Comparison of ENCODE assay signal across 8 cellular contexts in the genomic region with DNA sequence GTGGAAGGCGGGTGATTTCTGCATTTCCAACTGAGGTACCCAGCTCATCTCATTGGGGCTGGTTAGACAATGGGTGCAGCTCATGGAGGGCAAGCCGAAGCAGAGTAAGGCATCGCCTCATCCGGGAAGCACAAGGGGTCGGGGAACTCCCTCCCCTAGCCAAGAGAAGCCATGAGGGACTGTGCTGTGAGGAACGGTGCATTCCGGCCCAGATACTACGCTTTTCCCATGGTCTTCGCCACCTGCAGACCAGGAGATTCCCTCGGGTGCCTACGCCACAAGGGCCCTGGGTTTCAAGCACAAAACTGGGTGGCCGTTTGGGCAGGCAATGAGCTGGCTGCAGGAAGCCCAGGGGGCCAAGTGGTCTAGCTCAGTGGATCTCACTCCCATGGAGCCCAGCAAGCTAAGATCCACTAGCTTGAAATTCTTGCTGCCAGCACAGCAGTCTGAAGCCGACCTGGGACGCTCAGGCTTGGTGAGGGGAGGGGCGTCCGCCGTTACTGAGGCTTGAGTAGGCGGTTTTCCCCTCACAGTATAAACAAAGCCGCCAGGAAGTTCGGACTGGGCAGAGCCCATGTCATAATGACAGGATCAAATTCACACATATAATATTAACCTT. TPM values are rescaled to one million over a fixed set of nuclear protein-coding genes. Genes with fewer than 3 reads are reported as not detected.
DNase-seq lines count a peak whose midpoint lies in the region; ATAC-seq, FAIRE-seq and TF ChIP-seq lines count a peak whose summit lies in the region.
"Not testable (repeated sequence)": the region's sequence is repeated elsewhere in the genome, so short reads cannot be mapped to it uniquely, and the experiment has no call there.

No MANE protein-coding gene starts in this region.

- H2AK5ac ChIP-seq in IMR-90 (ENCODE audit: low read depth, low read length), result 0 out of 2 replicates have a peak overlapping the region, but pooled peaks have one; percentile 24
- not testable (repeated sequence) for H2AK5ac ChIP-seq in H1 (ENCODE audit: low read depth, low read length)

- peak overlapping the region; percentile 43; the same call in 1 of the 2 replicates for H3K4ac ChIP-seq in IMR-90 (ENCODE audit: low read depth, low read length)
- H3K4ac ChIP-seq in H1 (replicated peaks; ENCODE audit: insufficient read length, low read depth, low read length), result not testable (repeated sequence)

- POLR2A ChIA-PET in IMR-90 (lab: Charles Lee; ENCODE audit: unreplicated experiment); H1 (lab: Charles Lee; ENCODE audit: partially characterized antibody): not testable (repeated sequence)

- peak overlapping the region in 2 of 3 experiments; percentile 12 to 91 for H3K27ac Mint-ChIP-seq in nephron

- H2BK120ac ChIP-seq in IMR-90 (ENCODE audit: low read depth, low read length); H1 (replicated peaks; ENCODE audit: low read depth, low read length): not testable (repeated sequence)

- intact Hi-C loops in IMR-90 (cut with micrococcal nuclease), result loop anchor here (5.0 kb wide), 1 partner anchor 56 kb away; a partner anchor contains a TSS

- H4K5ac ChIP-seq in IMR-90 (ENCODE audit: low read depth, low read length); H1 (ENCODE audit: insufficient read length, low read depth, low read length): not testable (repeated sequence)

- not testable (repeated sequence) for H2BK15ac ChIP-seq in IMR-90 (ENCODE audit: low read depth, low read length); H1 (ENCODE audit: low read length)

- ATAC-seq in IMR-90 (ENCODE audit: low read depth), result not testable (repeated sequence)

- H2AFZ ChIP-seq in IMR-90 (replicated peaks; ENCODE audit: low read length, poor library complexity); H1 (ENCODE audit: low read length): not testable (repeated sequence)

- not testable (repeated sequence) for H3K9ac ChIP-seq in IMR-90 (ENCODE audit: low read depth, low read length); H1 (replicated peaks in 1 of 4; ENCODE audit: extremely low read depth in 1 of 4, low read depth in 3 of 4, low read length in 3 of 4)

- H4K20me1 ChIP-seq in IMR-90 (ENCODE audit: insufficient read depth, low read length); H1 (replicated peaks in 1 of 2; ENCODE audit: control insufficient read depth in 1 of 2, insufficient read depth in 2 of 2, low read length in 2 of 2): not testable (repeated sequence)

- H3K18ac ChIP-seq in IMR-90 (ENCODE audit: low read depth, low read length), result 0 out of 2 replicates have a peak overlapping the region, but pooled peaks have one; percentile 4
- not testable (repeated sequence) for H3K18ac ChIP-seq in H1 (ENCODE audit: extremely low read depth, low read length)

- not testable (repeated sequence) for BruUV-seq in IMR-90 (replicated peaks; lab: Mats Ljungman, UMichigan)

- not testable (repeated sequence) for H2BK5ac ChIP-seq in IMR-90 (ENCODE audit: low read depth, low read length, poor library complexity, severe bottlenecking); H1 (ENCODE audit: low read depth, low read length)

- TF ChIP-seq CTCF in 22Rv1 (IDR thresholded peaks at IDR 0.05); IMR-90 (conservative IDR thresholded peaks at IDR 0.05; ENCODE audit: low read depth, low read length); H1 (IDR thresholded peaks at IDR 0.05; ENCODE audit: control extremely low read depth in 1 of 3, insufficient read depth in 1 of 3, low read depth in 1 of 3, low read length in 3 of 3); nephron (IDR thresholded peaks at IDR 0.05; ENCODE audit: unreplicated experiment in 3 of 3): not testable (repeated sequence)

- peaks cover 31% of the 10 kb centered on the region for H3K9me3 Mint-ChIP-seq in nephron

- H3K27ac ChIP-seq in 22Rv1, result peak overlapping the region; percentile 91; the same call in 1 of the 2 replicates
- H3K27ac ChIP-seq in IMR-90 (ENCODE audit: insufficient read depth, low read length); H1 (ENCODE audit: low read depth, low read length): not testable (repeated sequence)

- CTCF ChIA-PET in IMR-90 (lab: Yijun Ruan, JAX); H1 (lab: Charles Lee; ENCODE audit: partially characterized antibody): not testable (repeated sequence)

- 93% methylated on average over 3 of the region's 20 CpGs; no CpG with 5 or more reads in 1 of the 2 experiments for WGBS in IMR-90 (ENCODE audit: extremely low coverage in 2 of 2, insufficient read length in 1 of 2), 2 experiments
- 97% methylated on average over 20 of the region's 20 CpGs; no CpG with 5 or more reads in 1 of the 2 experiments for WGBS in H1 (ENCODE audit: extremely low coverage in 1 of 2, insufficient coverage in 1 of 2, insufficient read length in 1 of 2, insufficient replicate concordance in 2 of 2, low coverage in 1 of 2, low lambda C conversion rate in 2 of 2, missing lambda C conversion rate in 1 of 2), 2 experiments

- H3K9me1 ChIP-seq in IMR-90 (ENCODE audit: insufficient read depth, low read length), result not testable (repeated sequence)

- not testable (repeated sequence) for H3K4me3 ChIP-seq in IMR-90 (ENCODE audit: insufficient read depth, low read depth, low read length); H1 (ENCODE audit: extremely low read depth in 1 of 4, insufficient read depth in 2 of 4, low read depth in 3 of 4, low read length in 4 of 4)

- H3K9me3 ChIP-seq in IMR-90 (ENCODE audit: control insufficient read depth, insufficient read depth, low read length); H1 (ENCODE audit: insufficient read depth in 2 of 2, low read depth in 1 of 2, low read length in 1 of 2): not testable (repeated sequence)

- not testable (repeated sequence) for H3K27me3 ChIP-seq in IMR-90 (ENCODE audit: control insufficient read depth, insufficient read depth, low read length); H1 (replicated peaks in 1 of 4; ENCODE audit: control insufficient read depth in 3 of 4, extremely low read depth in 1 of 4, insufficient read depth in 3 of 4, low read length in 3 of 4)

- H3K36me3 Mint-ChIP-seq in nephron (ENCODE audit: low read depth), result peaks cover 60% of the 10 kb centered on the region

- H3K23ac ChIP-seq in IMR-90 (ENCODE audit: low read depth, low read length); H1 (ENCODE audit: insufficient read length): not testable (repeated sequence)

- not testable (repeated sequence) for H2BK12ac ChIP-seq in H1 (ENCODE audit: low read depth, low read length)

- H3K56ac ChIP-seq in IMR-90 (ENCODE audit: extremely low read depth, insufficient read depth, low read length); H1 (replicated peaks; ENCODE audit: insufficient read length, low read depth, low read length): not testable (repeated sequence)

- not testable (repeated sequence) for H2AK9ac ChIP-seq in IMR-90 (replicated peaks; ENCODE audit: low read depth, low read length, poor library complexity)

- H3K4me2 ChIP-seq in IMR-90 (ENCODE audit: low read depth, low read length); H1 (ENCODE audit: insufficient read depth in 1 of 2, low read depth in 2 of 2, low read length in 2 of 2): not testable (repeated sequence)

- not testable (repeated sequence) for TF ChIP-seq RAD21 in IMR-90 (IDR thresholded peaks at IDR 0.05; ENCODE audit: low read length); H1 (IDR thresholded peaks at IDR 0.05 in 1 of 2, conservative IDR thresholded peaks at IDR 0.05 in 1 of 2; ENCODE audit: low read depth in 2 of 2, low read length in 2 of 2)

- not testable (repeated sequence) for H3K4me3 Mint-ChIP-seq in nephron

- H3K79me1 ChIP-seq in IMR-90 (ENCODE audit: low read depth in 1 of 2, low read length in 2 of 2), result peaks cover 5 to 13% of the 10 kb centered on the region in 2 experiments; a peak in 3 of 4 replicates
- H3K79me1 ChIP-seq in H1 (ENCODE audit: low read depth, low read length), result not testable (repeated sequence)

- not testable (repeated sequence) for H3K23me2 ChIP-seq in H1 (ENCODE audit: low read depth, low read length)

- peaks cover 16% of the 10 kb centered on the region for H3K4me1 Mint-ChIP-seq in nephron

- H3K4me1 ChIP-seq in IMR-90 (ENCODE audit: control insufficient read depth, insufficient read depth, low read length); H1 (replicated peaks in 1 of 4; ENCODE audit: control insufficient read depth in 3 of 4, insufficient read depth in 4 of 4, low read length in 3 of 4): not testable (repeated sequence)

- not testable (repeated sequence) for H3K79me2 ChIP-seq in H1 (ENCODE audit: control insufficient read depth in 1 of 2, insufficient read depth in 2 of 2, low read length in 2 of 2)

- in situ Hi-C loops in IMR-90 (cut with MboI; ENCODE audit: low sequenced_read_pairs), result not testable (repeated sequence)

- not testable (repeated sequence) for H3K27me3 Mint-ChIP-seq in nephron (ENCODE audit: low read depth)

- dilution Hi-C loops in IMR-90 (cut with HindIII; ENCODE audit: low sequenced_read_pairs, unreplicated experiment), result not testable (repeated sequence)

- not testable (repeated sequence) for H2BK20ac ChIP-seq in IMR-90 (ENCODE audit: low read depth, low read length); H1 (ENCODE audit: low read length)

- 0 out of 2 replicates have a peak overlapping the region, but pooled peaks have one; percentile 35 for H3K14ac ChIP-seq in IMR-90 (replicated peaks; ENCODE audit: low read depth, low read length)
- H3K14ac ChIP-seq in H1 (ENCODE audit: insufficient read length), result not testable (repeated sequence)

- TF ChIP-seq POLR2A in IMR-90 (IDR thresholded peaks at IDR 0.05; ENCODE audit: low read depth, low read length); H1 (IDR thresholded peaks at IDR 0.05; ENCODE audit: control extremely low read depth in 1 of 2, low read depth in 2 of 2, low read length in 2 of 2): not testable (repeated sequence)

- not testable (repeated sequence) for H4K8ac ChIP-seq in IMR-90 (ENCODE audit: low read depth in 2 of 2, low read length in 2 of 2)
- peak overlapping the region; percentile 89; the same call in 1 of the 2 replicates for H4K8ac ChIP-seq in H1 (ENCODE audit: extremely low read depth, insufficient read depth, low read length)

- TF ChIP-seq EP300 in H1 (IDR thresholded peaks at IDR 0.05; ENCODE audit: borderline replicate concordance in 1 of 2, low read depth in 2 of 2, low read length in 2 of 2), result not testable (repeated sequence)

- not testable (repeated sequence) for H3K36me3 ChIP-seq in IMR-90 (ENCODE audit: control insufficient read depth, insufficient read depth, low read length); H1 (ENCODE audit: control insufficient read depth in 2 of 4, insufficient read depth in 4 of 4, low read length in 3 of 4)

- not testable (repeated sequence) for H4K91ac ChIP-seq in IMR-90 (ENCODE audit: insufficient read depth, low read depth, low read length); H1 (replicated peaks; ENCODE audit: insufficient read length, low read length)

- not testable (repeated sequence) for FAIRE-seq in H1 (lab: Jason Lieb, UNC)

- DNase-seq in DMS153 (lab: John Stamatoyannopoulos, UW), result peak; percentile 59
- DNase-seq in IMR-90, result not testable (repeated sequence)
- DNase-seq in NCI-H2029 treated with DMSO at 0.1 percent for 48 hours (lab: John Stamatoyannopoulos, UW), result peak; percentile 43
- peak; percentile 19 for DNase-seq in NCI-H510A (lab: John Stamatoyannopoulos, UW)
- DNase-seq in NCI-H774 (lab: John Stamatoyannopoulos, UW), result peak; percentile 22
- peak in 1 of 2 experiments; percentile 0 for DNase-seq in H1 (ENCODE audit: low read depth in 1 of 2, low spot score in 2 of 2)

RNA-seq across cellular contexts. Expression of a gene that starts 55.3 kb away (rescaled TPM):
- total RNA-seq in IMR-90 (2012; rRNA removed), result 10.6 and 11.4 TPM in 2 replicates
- polyA plus RNA-seq in IMR-90 (2012; rRNA removed) (5.0 and 5.1 TPM in 2 replicates), H1 (2011; rRNA removed) (12.5 and 13.5 TPM in 2 replicates)
- polyA plus RNA-seq in IMR-90 (2012; cell fraction: cytosol; rRNA removed), result 1.9 TPM in 2 replicates
- 2.5 and 10.6 TPM in 2 replicates for polyA plus RNA-seq in IMR-90 (2012; cell fraction: nucleus; rRNA removed; ENCODE audit: low replicate concordance)
- 29.7 and 32.3 TPM in 2 replicates for total RNA-seq in H1 (2021; fragmentation: NEBNext Ultra II Directional; extraction: Animal tissue kit (Norgen Biotek cat#: 25700))
- 21.2 TPM for polyA plus RNA-seq in H1 (2011; cell fraction: cytosol; rRNA removed)
- 19.4 TPM for polyA plus RNA-seq in H1 (2011; cell fraction: nucleus; rRNA removed)
- polyA plus RNA-seq in H1 (2012, experiment 1 of 2), result 14.5 to 22.6 TPM (median 18.6 TPM) in 4 replicates
- polyA plus RNA-seq in H1 (2012, experiment 2 of 2), result 1.8 TPM
- polyA plus RNA-seq in H1 (2013, experiment 1 of 2), result 15.3 TPM
- polyA plus RNA-seq in H1 (2013, experiment 2 of 2), result 15.9 TPM
- 56.2 and 74.9 TPM in 2 replicates for polyA minus RNA-seq in H1 (2011; rRNA and poly(A)+ RNA removed)
- polyA minus RNA-seq in H1 (2011; cell fraction: cytosol; rRNA and poly(A)+ RNA removed), result 25.6 TPM
- 79.9 TPM for polyA minus RNA-seq in H1 (2011; cell fraction: nucleus; rRNA and poly(A)+ RNA removed)
